ENCODE assay signal across 34 cellular contexts in the genomic region with DNA sequence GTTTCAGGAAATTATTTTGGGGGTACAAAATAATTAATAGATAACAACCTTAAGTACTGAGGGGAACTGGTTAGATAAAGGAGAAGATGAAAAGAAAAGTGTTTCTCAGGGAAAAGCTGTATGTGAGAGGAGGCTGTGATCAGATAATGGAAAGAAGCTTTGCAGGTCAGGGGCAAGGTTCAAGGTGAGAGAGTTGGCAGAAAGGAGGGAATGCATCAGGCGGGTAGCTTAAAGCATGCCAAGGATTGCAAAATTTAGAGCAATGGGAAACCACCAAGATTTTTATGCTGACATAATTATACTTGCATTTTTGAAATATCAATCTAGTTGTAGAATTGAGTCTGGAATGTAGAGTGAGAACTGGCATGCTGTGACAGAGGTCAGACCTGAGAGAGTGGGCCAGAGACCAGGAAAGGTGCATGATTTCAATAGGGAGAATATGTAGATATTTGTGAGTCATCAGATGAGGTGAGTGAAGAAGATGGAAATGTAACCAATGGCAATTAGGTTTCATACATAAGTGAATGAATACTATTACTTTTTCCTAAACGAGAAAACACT.
"Had no signal": no experiment of that assay in that cellular context is flagged by ENCODE, and none has a peak within 500 bp of the region (broad histone marks: within the 10 kb centered on the region; RNA-seq: fewer than 3 reads in every experiment).

No MANE protein-coding gene starts in this region.

- H3K27ac ChIP-seq: cardiac muscle cell, Peyer's patch, SJCRH30, SK-N-MC, WERI-Rb-1 had no signal

- H3K9me3 Mint-ChIP-seq: brain had no signal

- H3K27me3 Mint-ChIP-seq: activated CD4-positive, alpha-beta memory T cell treated with anti-CD3 and anti-CD28 coated beads, Interleukin-2, amount 10 ng/mL, durations not matched to agents 7 days and 5 days; activated CD8-positive, alpha-beta memory T cell treated with anti-CD3 and anti-CD28 coated beads, Interleukin-2, amount 10 ng/mL, durations not matched to agents 7 days and 5 days; activated naive CD8-positive, alpha-beta T cell treated with anti-CD3 and anti-CD28 coated beads for 36 hours; brain; central memory CD8-positive, alpha-beta T cell had no signal

- H3K4me1 ChIP-seq: Peyer's patch, SJCRH30 had no signal

- H3K4me3 ChIP-seq: cardiac muscle cell, Peyer's patch, SJCRH30, SK-N-MC had no signal

- ATAC-seq: activated CD8-positive, alpha-beta memory T cell treated with anti-CD3 and anti-CD28 coated beads, Interleukin-2, amount 10 ng/mL, durations not matched to agents 7 days and 5 days; PC-3 had no signal

- H3K4me3 Mint-ChIP-seq: activated CD4-positive, alpha-beta memory T cell treated with anti-CD3 and anti-CD28 coated beads, Interleukin-2, amount 10 ng/mL, durations not matched to agents 7 days and 5 days; activated CD8-positive, alpha-beta memory T cell treated with anti-CD3 and anti-CD28 coated beads, Interleukin-2, amount 10 ng/mL, durations not matched to agents 7 days and 5 days; activated naive CD8-positive, alpha-beta T cell treated with anti-CD3 and anti-CD28 coated beads for 36 hours; brain; central memory CD8-positive, alpha-beta T cell had no signal

- H3K36me3 ChIP-seq: cardiac muscle cell, Peyer's patch, SJCRH30, WERI-Rb-1 had no signal

- H3K27me3 ChIP-seq: cardiac muscle cell, Peyer's patch, SJCRH30 had no signal

- H3K27ac Mint-ChIP-seq: activated CD4-positive, alpha-beta memory T cell treated with anti-CD3 and anti-CD28 coated beads, Interleukin-2, amount 10 ng/mL, durations not matched to agents 7 days and 5 days; activated CD8-positive, alpha-beta memory T cell treated with anti-CD3 and anti-CD28 coated beads, Interleukin-2, amount 10 ng/mL, durations not matched to agents 7 days and 5 days; activated naive CD8-positive, alpha-beta T cell treated with anti-CD3 and anti-CD28 coated beads for 36 hours; brain had no signal

- H3K4me1 Mint-ChIP-seq: activated CD4-positive, alpha-beta memory T cell treated with anti-CD3 and anti-CD28 coated beads, Interleukin-2, amount 10 ng/mL, durations not matched to agents 7 days and 5 days; activated CD8-positive, alpha-beta memory T cell treated with anti-CD3 and anti-CD28 coated beads, Interleukin-2, amount 10 ng/mL, durations not matched to agents 7 days and 5 days; activated naive CD8-positive, alpha-beta T cell treated with anti-CD3 and anti-CD28 coated beads for 36 hours; central memory CD8-positive, alpha-beta T cell had no signal

- H3K9me3 ChIP-seq: Peyer's patch, SJCRH30 had no signal

- DNase-seq: activated CD4-positive, alpha-beta memory T cell treated with anti-CD3 and anti-CD28 coated beads, Interleukin-2, amount 10 ng/mL, durations not matched to agents 7 days and 5 days; activated CD4-positive, alpha-beta T cell treated with anti-CD3 and anti-CD28 coated beads for 1 hour; activated CD4-positive, alpha-beta T cell treated with anti-CD3 and anti-CD28 coated beads for 48 hours; activated CD4-positive, CD25-positive, alpha-beta regulatory T cell; activated CD8-positive, alpha-beta memory T cell treated with anti-CD3 and anti-CD28 coated beads for 24 hours; activated CD8-positive, alpha-beta memory T cell treated with anti-CD3 and anti-CD28 coated beads, Interleukin-2, amount 10 ng/mL, durations not matched to agents 7 days and 5 days; activated CD8-positive, alpha-beta memory T cell treated with anti-CD3 and anti-CD28 coated beads, Interleukin-2, amount 50 U/mL, for 48 hours; activated effector memory CD4-positive, alpha-beta T cell treated with Interleukin-2 at 50 U/mL for 16 hours; activated naive CD4-positive, alpha-beta T cell treated with anti-CD3 and anti-CD28 coated beads, Interleukin-2, amount 50 U/mL, for 16 hours; activated naive CD8-positive, alpha-beta T cell treated with anti-CD3 and anti-CD28 coated beads for 36 hours; activated T-cell treated with anti-CD3 and anti-CD28 coated beads, Interleukin-2, amount 50 U/mL, for 48 hours; anterior cingulate cortex; KG1; NCI-H1105 treated with DMSO at 0.1 percent for 48 hours; NCI-H1436; NCI-H1694; NCI-H1930; NCI-H2081 treated with DMSO at 0.1 percent for 48 hours; NCI-H345; NCI-H510A; NCI-H526; NCI-H748 treated with DMSO at 0.1 percent for 48 hours; NK-92 treated with Interleukin-12 subunit alpha and Interleukin-12 subunit beta, amount 100 ng/mL, for 24 hours; PC-3; Peyer's patch; Right ventricle myocardium superior; RPMI8226; SJCRH30; T1000; WERI-Rb-1 had no signal

- H3K36me3 Mint-ChIP-seq: activated CD8-positive, alpha-beta memory T cell treated with anti-CD3 and anti-CD28 coated beads, Interleukin-2, amount 10 ng/mL, durations not matched to agents 7 days and 5 days; activated naive CD8-positive, alpha-beta T cell treated with anti-CD3 and anti-CD28 coated beads for 36 hours; brain had no signal
